1 cellular context compared by ENCODE assay signal in the genomic region with DNA sequence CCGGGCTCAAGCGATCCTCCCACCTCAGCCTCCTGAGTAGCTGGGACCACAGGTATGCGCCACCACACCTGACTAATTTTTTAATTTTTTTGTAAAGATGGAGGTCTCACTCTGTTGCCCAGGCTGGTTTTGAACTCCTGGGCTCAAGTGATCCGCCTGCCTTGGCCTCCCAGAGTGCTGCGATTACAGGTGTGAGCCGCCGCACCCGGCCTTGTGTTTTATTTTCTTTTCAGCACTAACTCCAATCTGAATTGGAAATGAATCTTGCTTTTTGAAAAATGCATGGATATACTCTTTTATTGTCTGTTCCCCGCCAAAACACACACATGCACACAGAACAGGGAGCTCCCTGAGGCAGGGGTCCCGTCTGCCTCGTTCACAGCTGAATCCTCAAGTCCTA.
TF ChIP-seq lines count a peak whose summit lies in the region.

No MANE protein-coding gene starts in this region.

TF ChIP-seq in HepG2, 621 proteins besides CTCF, POLR2A, EP300 and RAD21:
- TF ChIP-seq ZNF567 (CRISPR knock-in tag; IDR thresholded peaks at IDR 0.05; ENCODE audit: borderline replicate concordance) (no peak), IRX3 (CRISPR knock-in tag; IDR thresholded peaks at IDR 0.05; ENCODE audit: borderline replicate concordance, low read depth) (no peak), JUND (CRISPR knock-in tag; IDR thresholded peaks at IDR 0.05) (no peak), GZF1 (CRISPR knock-in tag; IDR thresholded peaks at IDR 0.05) (no peak), HDAC1 (CRISPR knock-in tag; IDR thresholded peaks at IDR 0.05) (no peak), GLI4 (CRISPR knock-in tag; IDR thresholded peaks at IDR 0.05; ENCODE audit: borderline replicate concordance) (no peak), ZNF317 (CRISPR knock-in tag; IDR thresholded peaks at IDR 0.05) (no peak), RAD51 (IDR thresholded peaks at IDR 0.05; ENCODE audit: borderline replicate concordance) (no peak), KDM4B (CRISPR knock-in tag; IDR thresholded peaks at IDR 0.05) (no peak), ZNF256 (CRISPR knock-in tag; conservative IDR thresholded peaks at IDR 0.05) (no peak)
- TF ChIP-seq, protein P1, sequence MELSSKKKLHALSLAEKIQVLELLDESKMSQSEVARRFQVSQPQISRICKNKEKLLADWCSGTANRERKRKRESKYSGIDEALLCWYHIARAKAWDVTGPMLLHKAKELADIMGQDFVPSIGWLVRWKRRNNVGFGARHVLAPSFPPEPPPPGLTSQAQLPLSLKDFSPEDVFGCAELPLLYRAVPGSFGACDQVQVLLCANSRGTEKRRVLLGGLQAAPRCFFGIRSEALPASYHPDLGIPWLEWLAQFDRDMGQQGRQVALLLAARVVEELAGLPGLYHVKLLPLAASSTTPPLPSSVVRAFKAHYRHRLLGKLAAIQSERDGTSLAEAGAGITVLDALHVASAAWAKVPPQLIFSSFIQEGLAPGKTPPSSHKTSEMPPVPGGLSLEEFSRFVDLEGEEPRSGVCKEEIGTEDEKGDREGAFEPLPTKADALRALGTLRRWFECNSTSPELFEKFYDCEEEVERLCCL (CRISPR knock-in tag; IDR thresholded peaks at IDR 0.05; ENCODE audit: borderline replicate concordance), result no peak
